ENCODE assay signal across 9 cellular contexts in the genomic region with DNA sequence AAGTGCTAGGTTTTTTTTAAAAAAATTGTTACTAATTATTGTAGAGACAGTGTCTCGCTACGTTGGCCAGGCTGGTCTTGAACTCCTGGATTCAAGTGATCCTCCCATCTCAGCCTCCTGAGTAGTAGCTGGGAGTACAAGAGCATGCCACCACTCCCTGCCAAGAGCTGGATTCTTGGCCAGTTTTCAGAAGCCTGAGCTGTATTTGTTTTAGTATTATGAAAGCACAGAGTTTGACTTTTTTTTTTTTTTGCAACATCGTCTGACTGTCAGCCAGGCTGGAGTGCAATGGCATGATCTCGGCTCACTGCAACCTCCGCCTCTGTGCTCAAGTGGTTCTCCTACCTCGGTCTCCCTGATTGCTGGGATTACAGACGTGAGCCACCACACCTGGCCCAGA. TPM values are rescaled to one million over a fixed set of nuclear protein-coding genes. Genes with fewer than 3 reads are reported as not detected.
DNase-seq lines count a peak whose midpoint lies in the region; ATAC-seq and TF ChIP-seq lines count a peak whose summit lies in the region.
"Had no signal": no experiment of that assay in that cellular context is flagged by ENCODE, and none has a peak within 500 bp of the region (broad histone marks: within the 10 kb centered on the region; RNA-seq: fewer than 3 reads in every experiment).

No MANE protein-coding gene starts in this region.

- H3K27me3 ChIP-seq in MG63, result no peaks in the 10 kb centered on the region

- DNase-seq in AG20443 (ENCODE audit: low spot score), result peak; percentile 71
- peak; percentile 95 for DNase-seq in MG63
- DNase-seq in epithelial cell of esophagus (ENCODE audit: low read depth), result peak; percentile 55
- no peak for DNase-seq in omental fat pad (ENCODE audit: low spot score)
- no peak for DNase-seq in HPDE6-E6E7 (ENCODE audit: extremely low spot score)
- DNase-seq in COR-L47 (lab: John Stamatoyannopoulos, UW), result no peak
- no peak for DNase-seq in amygdala (lab: John Stamatoyannopoulos, UW)
- DNase-seq: activated CD4-positive, alpha-beta T cell treated with anti-CD3 and anti-CD28 coated beads, Interleukin-2, amount 50 U/mL, for 1 hour had no signal

- H3K9me3 ChIP-seq in MG63, result peaks cover 4% of the 10 kb centered on the region

- peaks cover 84% of the 10 kb centered on the region for H3K36me3 ChIP-seq in MG63

- no peak for TF ChIP-seq CTCF in epithelial cell of esophagus (IDR thresholded peaks at IDR 0.05; ENCODE audit: insufficient read depth, low read depth, low read length, missing control alignments)
- TF ChIP-seq CTCF in omental fat pad (IDR thresholded peaks at IDR 0.05), result no peak

- ATAC-seq in omental fat pad (ENCODE audit: low FRiP score) (peak; percentile 63), GM19455 (IDR thresholded peaks at IDR 0.05; ENCODE audit: unreplicated experiment) (no peak)

- no peak overlapping the region for H3K4me3 ChIP-seq in MG63
- no peak overlapping the region for H3K4me3 ChIP-seq in epithelial cell of esophagus (ENCODE audit: low read length)

RNA-seq across cellular contexts. Expression of gene ARMC6, which starts 7.0 kb away (rescaled TPM):
- 219 and 267 TPM in 2 replicates for total RNA-seq in MG63 (2014; rRNA removed; shearing (Covaris generic); ENCODE audit: low replicate concordance)
- total RNA-seq in omental fat pad, result 10 to 100 TPM; 16.9 to 39.5 (median 25.4) TPM

RNA-seq across cellular contexts. Expression of gene SUGP2, which starts 7.1 kb away (rescaled TPM):
- total RNA-seq in MG63 (2014; rRNA removed; shearing (Covaris generic); ENCODE audit: low replicate concordance), result 57.3 and 58.7 TPM in 2 replicates
- 10 to 100 TPM; 30.3 to 54.5 (median 36.3) TPM for total RNA-seq in omental fat pad

RNA-seq across cellular contexts. Expression of gene SLC25A42, which starts 23.4 kb away (rescaled TPM):
- total RNA-seq in MG63 (2014; rRNA removed; shearing (Covaris generic); ENCODE audit: low replicate concordance), result 2.0 and 10.0 TPM in 2 replicates
- 1 to 10 TPM; 4.7 to 9.9 (median 7.4) TPM for total RNA-seq in omental fat pad

Comparison
In these comparisons a context has a peak if more than half of its experiments do, and no peak if none do; other contexts are left out.
1. DNase-seq: peak in AG20443 (single experiment), MG63 (single experiment) and epithelial cell of esophagus (single experiment); none in omental fat pad (single experiment), HPDE6-E6E7 (single experiment), COR-L47 (single experiment) and amygdala (0 of 56).